1 cellular context compared by ENCODE assay signal in the genomic region with DNA sequence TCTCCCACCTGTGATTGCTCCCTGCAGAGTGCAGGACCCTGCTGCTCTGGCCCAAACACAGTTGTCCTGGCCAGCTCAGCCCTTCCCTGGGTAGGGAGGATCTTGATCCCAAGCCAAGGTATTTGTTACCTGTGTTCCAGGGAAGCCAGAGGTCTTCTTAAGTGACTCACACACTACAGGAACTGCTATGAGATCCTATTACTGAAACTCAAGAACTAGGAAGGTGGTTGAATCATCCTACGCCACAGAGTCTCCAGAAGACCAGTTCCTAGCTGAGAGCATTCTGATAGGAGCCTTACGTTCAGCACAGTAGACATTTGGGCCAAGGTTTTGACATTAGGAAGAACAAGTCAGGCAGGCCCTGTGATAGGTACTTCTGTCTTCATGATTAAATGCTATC.
TF ChIP-seq lines count a peak whose summit lies in the region.

No MANE protein-coding gene starts in this region.

TF ChIP-seq in HCT116, 20 proteins besides CTCF, POLR2A, EP300 and RAD21:
- TF ChIP-seq ZNF274 (IDR thresholded peaks at IDR 0.05; ENCODE audit: low read depth, low read length) (no peak), JUND (IDR thresholded peaks at IDR 0.05) (peak; percentile 96), CBX3 (IDR thresholded peaks at IDR 0.05; ENCODE audit: low read depth) (peak; percentile 90), MAX (IDR thresholded peaks at IDR 0.05) (no peak), SRF (IDR thresholded peaks at IDR 0.05; ENCODE audit: low read depth) (no peak; the same call in 1 of the 2 replicates), CEBPB (IDR thresholded peaks at IDR 0.05; ENCODE audit: low read depth) (no peak; the same call in 1 of the 2 replicates), ELF1 (IDR thresholded peaks at IDR 0.05; ENCODE audit: borderline replicate concordance, low read depth) (no peak; the same call in 1 of the 2 replicates), YY1 (IDR thresholded peaks at IDR 0.05; ENCODE audit: extremely low read depth, insufficient replicate concordance, low read depth, low read length) (no peak), POLR2AphosphoS5 (IDR thresholded peaks at IDR 0.05; ENCODE audit: low read depth, low read length) (peak; percentile 87), FOSL1 (IDR thresholded peaks at IDR 0.05; ENCODE audit: low read depth) (peak; percentile 92), ZFX (IDR thresholded peaks at IDR 0.05) (no peak), TCF7L2 (IDR thresholded peaks at IDR 0.05; ENCODE audit: borderline replicate concordance, extremely low read depth, insufficient read depth, insufficient read length) (peak; percentile 11), SP1 (IDR thresholded peaks at IDR 0.05; ENCODE audit: low read depth) (peak; percentile 94), EZH2 (IDR thresholded peaks at IDR 0.05) (no peak), SIN3A (IDR thresholded peaks at IDR 0.05; ENCODE audit: low read depth) (peak; percentile 68), EZH2phosphoT487 (IDR thresholded peaks at IDR 0.05; ENCODE audit: borderline replicate concordance) (no peak), EGR1 (IDR thresholded peaks at IDR 0.05; ENCODE audit: low read depth) (no peak)
- TF ChIP-seq, protein P1, sequence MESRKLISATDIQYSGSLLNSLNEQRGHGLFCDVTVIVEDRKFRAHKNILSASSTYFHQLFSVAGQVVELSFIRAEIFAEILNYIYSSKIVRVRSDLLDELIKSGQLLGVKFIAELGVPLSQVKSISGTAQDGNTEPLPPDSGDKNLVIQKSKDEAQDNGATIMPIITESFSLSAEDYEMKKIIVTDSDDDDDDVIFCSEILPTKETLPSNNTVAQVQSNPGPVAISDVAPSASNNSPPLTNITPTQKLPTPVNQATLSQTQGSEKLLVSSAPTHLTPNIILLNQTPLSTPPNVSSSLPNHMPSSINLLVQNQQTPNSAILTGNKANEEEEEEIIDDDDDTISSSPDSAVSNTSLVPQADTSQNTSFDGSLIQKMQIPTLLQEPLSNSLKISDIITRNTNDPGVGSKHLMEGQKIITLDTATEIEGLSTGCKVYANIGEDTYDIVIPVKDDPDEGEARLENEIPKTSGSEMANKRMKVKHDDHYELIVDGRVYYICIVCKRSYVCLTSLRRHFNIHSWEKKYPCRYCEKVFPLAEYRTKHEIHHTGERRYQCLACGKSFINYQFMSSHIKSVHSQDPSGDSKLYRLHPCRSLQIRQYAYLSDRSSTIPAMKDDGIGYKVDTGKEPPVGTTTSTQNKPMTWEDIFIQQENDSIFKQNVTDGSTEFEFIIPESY (IDR thresholded peaks at IDR 0.05; ENCODE audit: extremely low read depth, insufficient replicate concordance, low read length) = no peak
- TF ChIP-seq, protein P2, sequence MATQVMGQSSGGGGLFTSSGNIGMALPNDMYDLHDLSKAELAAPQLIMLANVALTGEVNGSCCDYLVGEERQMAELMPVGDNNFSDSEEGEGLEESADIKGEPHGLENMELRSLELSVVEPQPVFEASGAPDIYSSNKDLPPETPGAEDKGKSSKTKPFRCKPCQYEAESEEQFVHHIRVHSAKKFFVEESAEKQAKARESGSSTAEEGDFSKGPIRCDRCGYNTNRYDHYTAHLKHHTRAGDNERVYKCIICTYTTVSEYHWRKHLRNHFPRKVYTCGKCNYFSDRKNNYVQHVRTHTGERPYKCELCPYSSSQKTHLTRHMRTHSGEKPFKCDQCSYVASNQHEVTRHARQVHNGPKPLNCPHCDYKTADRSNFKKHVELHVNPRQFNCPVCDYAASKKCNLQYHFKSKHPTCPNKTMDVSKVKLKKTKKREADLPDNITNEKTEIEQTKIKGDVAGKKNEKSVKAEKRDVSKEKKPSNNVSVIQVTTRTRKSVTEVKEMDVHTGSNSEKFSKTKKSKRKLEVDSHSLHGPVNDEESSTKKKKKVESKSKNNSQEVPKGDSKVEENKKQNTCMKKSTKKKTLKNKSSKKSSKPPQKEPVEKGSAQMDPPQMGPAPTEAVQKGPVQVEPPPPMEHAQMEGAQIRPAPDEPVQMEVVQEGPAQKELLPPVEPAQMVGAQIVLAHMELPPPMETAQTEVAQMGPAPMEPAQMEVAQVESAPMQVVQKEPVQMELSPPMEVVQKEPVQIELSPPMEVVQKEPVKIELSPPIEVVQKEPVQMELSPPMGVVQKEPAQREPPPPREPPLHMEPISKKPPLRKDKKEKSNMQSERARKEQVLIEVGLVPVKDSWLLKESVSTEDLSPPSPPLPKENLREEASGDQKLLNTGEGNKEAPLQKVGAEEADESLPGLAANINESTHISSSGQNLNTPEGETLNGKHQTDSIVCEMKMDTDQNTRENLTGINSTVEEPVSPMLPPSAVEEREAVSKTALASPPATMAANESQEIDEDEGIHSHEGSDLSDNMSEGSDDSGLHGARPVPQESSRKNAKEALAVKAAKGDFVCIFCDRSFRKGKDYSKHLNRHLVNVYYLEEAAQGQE (IDR thresholded peaks at IDR 0.05; ENCODE audit: low read depth) = no peak
- TF ChIP-seq, protein P3, sequence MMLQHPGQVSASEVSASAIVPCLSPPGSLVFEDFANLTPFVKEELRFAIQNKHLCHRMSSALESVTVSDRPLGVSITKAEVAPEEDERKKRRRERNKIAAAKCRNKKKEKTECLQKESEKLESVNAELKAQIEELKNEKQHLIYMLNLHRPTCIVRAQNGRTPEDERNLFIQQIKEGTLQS (IDR thresholded peaks at IDR 0.05) = no peak
TF ChIP-seq in HCT116: peak in this region for 7.
